ENCODE assay signal across 15 cellular contexts in the genomic region with DNA sequence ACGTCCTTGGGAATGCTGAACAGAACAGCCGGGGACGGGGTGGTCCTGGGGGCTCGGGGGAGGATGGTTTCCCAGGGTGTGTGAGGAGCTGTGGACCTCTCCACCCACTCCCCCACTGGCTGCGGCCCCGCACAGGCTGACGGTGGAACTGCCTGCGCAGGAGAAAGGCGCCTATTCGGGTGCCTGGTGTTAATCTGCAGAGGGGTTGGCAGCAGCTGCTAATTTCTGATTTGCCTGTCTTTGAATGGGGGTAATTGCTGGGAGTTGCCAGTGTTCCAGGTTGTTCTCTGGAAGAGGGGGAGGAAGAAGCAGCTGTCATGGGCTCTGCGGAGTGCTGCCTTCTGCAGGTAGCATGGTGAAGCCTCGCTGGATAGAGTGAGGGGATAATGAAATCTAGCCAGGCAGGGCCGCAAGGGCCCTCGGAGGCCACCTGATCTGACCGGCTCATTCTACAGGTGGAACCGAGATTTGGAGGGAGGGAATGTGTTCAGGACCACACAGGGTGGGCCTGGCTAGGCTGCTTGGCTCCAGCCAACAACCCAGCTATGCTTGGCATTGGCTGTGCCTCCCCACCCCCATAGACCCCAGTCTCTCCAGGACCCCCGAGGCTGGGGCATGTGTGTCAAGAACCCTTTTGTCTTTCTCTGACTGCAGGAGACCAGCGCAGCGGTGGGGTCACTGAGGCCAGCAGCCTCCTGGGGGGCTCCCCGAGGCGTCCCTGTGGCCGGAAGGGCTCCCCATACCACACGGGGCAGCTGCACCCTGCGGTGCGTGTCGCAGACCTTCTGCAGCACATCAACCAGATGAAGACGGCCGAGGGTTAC.
"Had no signal": no experiment of that assay in that cellular context is flagged by ENCODE, and none has a peak within 500 bp of the region (broad histone marks: within the 10 kb centered on the region; RNA-seq: fewer than 3 reads in every experiment).

No MANE protein-coding gene starts in this region.

- H3K27me3 ChIP-seq: tibial artery, uterus had no signal

- H3K27ac ChIP-seq: tibial artery, uterus had no signal

- H3K9me3 ChIP-seq: tibial artery, uterus had no signal

- DNase-seq: activated CD4-positive, alpha-beta T cell treated with anti-CD3 and anti-CD28 coated beads for 36 hours; activated CD4-positive, alpha-beta T cell treated with anti-CD3 and anti-CD28 coated beads, Interleukin-2, amount 50 U/mL, for 48 hours; cerebellar nuclear complex; effector CD4-positive, alpha-beta T cell; left colon; stimulated activated CD4-positive, alpha-beta T cell treated with anti-CD3 and anti-CD28 coated beads, Interleukin-2, amount 100 ng/mL, for 24 hours; stimulated activated naive CD8-positive, alpha-beta T cell treated with anti-CD3 and anti-CD28 coated beads, Interleukin-15, Interleukin-2, amounts not matched to agents 100 U/mL and 50 U/mL, for 24 hours; substantia nigra; T-helper 2 cell; tibial artery; uterus had no signal

- H3K27me3 Mint-ChIP-seq: activated CD4-positive, alpha-beta T cell treated with anti-CD3 and anti-CD28 coated beads for 36 hours; activated naive CD8-positive, alpha-beta T cell had no signal

- H3K27ac Mint-ChIP-seq: activated CD4-positive, alpha-beta T cell treated with anti-CD3 and anti-CD28 coated beads for 36 hours; activated naive CD8-positive, alpha-beta T cell; mesothelial cell of epicardium; nephron had no signal

- H3K36me3 ChIP-seq: uterus had no signal

- H3K4me3 Mint-ChIP-seq: activated CD4-positive, alpha-beta T cell treated with anti-CD3 and anti-CD28 coated beads for 36 hours; activated naive CD8-positive, alpha-beta T cell; mesothelial cell of epicardium; nephron had no signal

- H3K36me3 Mint-ChIP-seq: activated naive CD8-positive, alpha-beta T cell had no signal

- H3K4me3 ChIP-seq: lung, tibial artery, uterus had no signal

- ATAC-seq: activated CD4-positive, alpha-beta T cell treated with anti-CD3 and anti-CD28 coated beads for 36 hours; stimulated activated naive CD8-positive, alpha-beta T cell treated with anti-CD3 and anti-CD28 coated beads, Interleukin-15, Interleukin-2, amounts not matched to agents 100 U/mL and 50 U/mL, for 24 hours had no signal

- H3K4me1 Mint-ChIP-seq: activated CD4-positive, alpha-beta T cell treated with anti-CD3 and anti-CD28 coated beads for 36 hours; mesothelial cell of epicardium; nephron had no signal

- H3K9me3 Mint-ChIP-seq: mesothelial cell of epicardium, nephron had no signal

- H3K4me1 ChIP-seq: tibial artery, uterus had no signal
